Comparison of ENCODE assay signal across 23 cellular contexts in the genomic region with DNA sequence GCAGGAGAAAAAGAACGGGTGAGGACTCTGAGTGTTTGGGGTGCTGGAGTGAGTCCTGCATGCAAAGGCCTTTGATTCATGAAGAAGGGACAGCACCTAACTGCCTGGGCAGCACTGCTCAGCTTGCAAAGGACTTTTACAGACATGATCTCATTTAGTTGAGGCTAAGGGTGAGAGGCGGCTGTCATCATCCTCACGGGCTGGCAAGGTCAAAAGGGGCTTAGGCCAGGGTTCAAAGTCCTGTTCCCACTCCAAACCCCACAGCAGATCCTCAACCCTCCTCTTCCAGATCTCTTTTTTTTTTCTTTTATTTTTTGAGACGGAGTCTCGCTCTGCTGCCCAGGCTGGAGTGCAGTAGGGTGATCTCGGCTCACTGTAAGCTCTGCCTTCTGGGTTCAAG. TPM values are rescaled to one million over a fixed set of nuclear protein-coding genes. Genes with fewer than 3 reads are reported as not detected.
DNase-seq lines count a peak whose midpoint lies in the region; ATAC-seq and TF ChIP-seq lines count a peak whose summit lies in the region.
"Had no signal": no experiment of that assay in that cellular context is flagged by ENCODE, and none has a peak within 500 bp of the region (broad histone marks: within the 10 kb centered on the region; RNA-seq: fewer than 3 reads in every experiment).

No MANE protein-coding gene starts in this region.

- TF ChIP-seq CTCF in GM20000 (IDR thresholded peaks at IDR 0.05; ENCODE audit: extremely low read depth, missing control alignments) (no peak), spleen (IDR thresholded peaks at IDR 0.05 in 8 of 11, conservative IDR thresholded peaks at IDR 0.05 in 3 of 11) (no peak)

- peaks cover 67 to 98% (median 94%) of the 10 kb centered on the region in 6 donors for H3K4me1 ChIP-seq in spleen

- CTCF ChIA-PET in activated CD8-positive, alpha-beta memory T cell treated with anti-CD3 and anti-CD28 coated beads, Interleukin-2, amount 10 ng/mL, durations not matched to agents 7 days and 5 days (lab: Charles Lee), result no interaction called here

- WGBS in spleen, 5 donors, result 72 to 86% (median 81%) methylated on average over 6 of the region's 6 CpGs

- no peaks in the 10 kb centered on the region for H3K27me3 Mint-ChIP-seq in activated CD8-positive, alpha-beta memory T cell treated with anti-CD3 and anti-CD28 coated beads, Interleukin-2, amount 10 ng/mL, durations not matched to agents 7 days and 5 days

- no peak for TF ChIP-seq POLR2A in spleen (IDR thresholded peaks at IDR 0.05)

- DNase-seq in activated CD8-positive, alpha-beta memory T cell treated with anti-CD3 and anti-CD28 coated beads, Interleukin-2, amount 10 ng/mL, durations not matched to agents 7 days and 5 days, result no peak
- DNase-seq in activated CD8-positive, alpha-beta memory T cell treated with anti-CD3 and anti-CD28 coated beads, Interleukin-2, amount 50 U/mL, for 48 hours, result no peak
- DNase-seq in GM20000 (ENCODE audit: low spot score) (peak; percentile 50), caudate nucleus (lab: John Stamatoyannopoulos, UW) (no peak), spleen (no peak), iPS-NIHi7 (ENCODE audit: extremely low spot score) (no peak), T-helper 2 cell (no peak)
- DNase-seq: activated CD4-positive, alpha-beta T cell treated with anti-CD3 and anti-CD28 coated beads, Interleukin-2, amount 50 U/mL, for 4 hours; KBM-7; NCI-H146; NCI-H2171; occipital lobe; retina; SHP77 had no signal

- no peak for ATAC-seq in activated CD8-positive, alpha-beta memory T cell treated with anti-CD3 and anti-CD28 coated beads, Interleukin-2, amount 10 ng/mL, durations not matched to agents 7 days and 5 days
- no peak for ATAC-seq in esophagus mucosa
- ATAC-seq: GM23338, heart right ventricle had no signal

- H3K9me3 ChIP-seq in spleen, result no peaks in the 10 kb centered on the region
- H3K9me3 ChIP-seq: heart right ventricle had no signal

- no peaks in the 10 kb centered on the region for H3K9me3 Mint-ChIP-seq in activated CD8-positive, alpha-beta memory T cell treated with anti-CD3 and anti-CD28 coated beads, Interleukin-2, amount 10 ng/mL, durations not matched to agents 7 days and 5 days (ENCODE audit: low read depth)
- H3K9me3 Mint-ChIP-seq: GM23338 had no signal

- H3K4me1 Mint-ChIP-seq in activated CD8-positive, alpha-beta memory T cell treated with anti-CD3 and anti-CD28 coated beads, Interleukin-2, amount 10 ng/mL, durations not matched to agents 7 days and 5 days, result peaks cover 74% of the 10 kb centered on the region

- intact Hi-C loops in spleen (cut with DNase I; ENCODE audit: low total_unique reads), result no loop called here

- H3K27ac Mint-ChIP-seq in activated CD8-positive, alpha-beta memory T cell treated with anti-CD3 and anti-CD28 coated beads, Interleukin-2, amount 10 ng/mL, durations not matched to agents 7 days and 5 days, result peak overlapping the region; percentile 19
- H3K27ac Mint-ChIP-seq: brain, GM23338 had no signal

- H3K36me3 Mint-ChIP-seq in activated CD8-positive, alpha-beta memory T cell treated with anti-CD3 and anti-CD28 coated beads, Interleukin-2, amount 10 ng/mL, durations not matched to agents 7 days and 5 days, result no peaks in the 10 kb centered on the region
- H3K36me3 Mint-ChIP-seq: brain had no signal

- H3K27ac ChIP-seq in caudate nucleus (ENCODE audit: low read depth, low read length) (peak overlapping the region; percentile 58), spleen (peak overlapping the region in 6 of 8 donors; percentile 19 to 98 (median 96))

- no peaks in the 10 kb centered on the region for H3K27me3 ChIP-seq in spleen (replicated peaks in 1 of 7)
- H3K27me3 ChIP-seq: heart right ventricle had no signal

- peaks cover 0 to 33% (median 3%) of the 10 kb centered on the region in 6 donors for H3K36me3 ChIP-seq in spleen
- H3K36me3 ChIP-seq: heart right ventricle had no signal

- H3K4me3 Mint-ChIP-seq in activated CD8-positive, alpha-beta memory T cell treated with anti-CD3 and anti-CD28 coated beads, Interleukin-2, amount 10 ng/mL, durations not matched to agents 7 days and 5 days, result no peak overlapping the region
- H3K4me3 Mint-ChIP-seq: brain, GM23338 had no signal

- no peak overlapping the region for H3K4me3 ChIP-seq in spleen
- H3K4me3 ChIP-seq: coronary artery, GM23338, heart right ventricle, lung had no signal

RNA-seq across cellular contexts. Expression of gene RHBDF2, which starts 4.8 kb away (rescaled TPM):
- 10 to 100 TPM; 29.6 to 42.1 TPM for total RNA-seq in activated CD8-positive, alpha-beta memory T cell treated with anti-CD3 and anti-CD28 coated beads, Interleukin-2, amount 10 ng/mL, durations not matched to agents 7 days and 5 days
- total RNA-seq in spleen, result 100 to 1,000 TPM in 4 of 7 donors, 10 to 100 TPM in 3; 95.1 to 147 (median 114) TPM
- 10 to 100 TPM; 31.4 to 72.7 (median 53.3) TPM for polyA plus RNA-seq in spleen
- total RNA-seq in esophagus mucosa, result 36.8 TPM

RNA-seq across cellular contexts. Expression of gene AANAT, which starts 29.1 kb away (rescaled TPM):
- total RNA-seq in activated CD8-positive, alpha-beta memory T cell treated with anti-CD3 and anti-CD28 coated beads, Interleukin-2, amount 10 ng/mL, durations not matched to agents 7 days and 5 days, result not detected
- not detected for total RNA-seq in spleen
- polyA plus RNA-seq in spleen, result under 1 TPM in 2 of 3 donors, not detected in 1; 0.19 to 0.22 TPM
- total RNA-seq in esophagus mucosa, result not detected
- total RNA-seq: A172; occipital lobe; T-helper 1 cell treated with Interleukin-12 subunit alpha and Interleukin-12 subunit beta and Interleukin-4 antibody, amounts not matched to agents 30 ng/mL and 1 ng/mL, for 36 hours; urinary bladder had no signal
- polyA plus RNA-seq: urinary bladder had no signal

RNA-seq across cellular contexts. Expression of gene CYGB, which starts 41.0 kb away (rescaled TPM):
- total RNA-seq in activated CD8-positive, alpha-beta memory T cell treated with anti-CD3 and anti-CD28 coated beads, Interleukin-2, amount 10 ng/mL, durations not matched to agents 7 days and 5 days, result not detected
- total RNA-seq in spleen, result 10 to 100 TPM in 3 of 7 donors, 1 to 10 TPM in 4; 5.0 to 21.0 (median 9.9) TPM
- 1 to 10 TPM; 3.5 to 5.8 (median 5.5) TPM for polyA plus RNA-seq in spleen
- 2.6 TPM for total RNA-seq in esophagus mucosa

RNA-seq across cellular contexts. Expression of gene PRCD, which starts 43.4 kb away (rescaled TPM):
- not detected for total RNA-seq in activated CD8-positive, alpha-beta memory T cell treated with anti-CD3 and anti-CD28 coated beads, Interleukin-2, amount 10 ng/mL, durations not matched to agents 7 days and 5 days
- total RNA-seq in spleen, result 10 to 100 TPM in 2 of 7 donors, 1 to 10 TPM in 5; 3.5 to 18.8 (median 9.2) TPM
- polyA plus RNA-seq in spleen, result 10 to 100 TPM; 28.9 to 54.1 (median 29.6) TPM
- 0.64 TPM for total RNA-seq in esophagus mucosa
- total RNA-seq: A172; T-helper 1 cell treated with Interleukin-12 subunit alpha and Interleukin-12 subunit beta and Interleukin-4 antibody, amounts not matched to agents 30 ng/mL and 1 ng/mL, for 36 hours had no signal

RNA-seq across cellular contexts. Expression of gene UBE2O, which starts 43.5 kb away (rescaled TPM):
- total RNA-seq in activated CD8-positive, alpha-beta memory T cell treated with anti-CD3 and anti-CD28 coated beads, Interleukin-2, amount 10 ng/mL, durations not matched to agents 7 days and 5 days, result 10 to 100 TPM; 30.2 to 34.7 TPM
- total RNA-seq in spleen (10 to 100 TPM; 24.1 to 55.9 (median 32.5) TPM), esophagus mucosa (17.2 TPM)
- polyA plus RNA-seq in spleen, result 10 to 100 TPM in 1 of 3 donors, 1 to 10 TPM in 2; 7.2 to 14.3 (median 8.5) TPM
